ENCODE assay signal across 9 cellular contexts in genomic region chr15:88465633-88466219, GRCh38. TPM values are rescaled to one million over a fixed set of nuclear protein-coding genes. Genes with fewer than 3 reads are reported as not detected.
DNase-seq lines count a peak whose midpoint lies in the region; ATAC-seq, FAIRE-seq and TF ChIP-seq lines count a peak whose summit lies in the region.
"Had no signal": no experiment of that assay in that cellular context is flagged by ENCODE, and none has a peak within 500 bp of the region (broad histone marks: within the 10 kb centered on the region; RNA-seq: fewer than 3 reads in every experiment).

No MANE protein-coding gene starts in this region.

- peaks cover 62% of the 10 kb centered on the region for H3K79me2 ChIP-seq in PC-3 (ENCODE audit: low read length)

- DNase-seq in SKM-1 treated with dmso at 0.1 percent for 144 hours (lab: John Stamatoyannopoulos, UW; ENCODE audit: unreplicated experiment) (peak; percentile 9), SKM-1 (lab: John Stamatoyannopoulos, UW; ENCODE audit: unreplicated experiment) (no peak), PC-3 (peak; percentile 73), epithelial cell of proximal tubule (ENCODE audit: low read depth) (peak; percentile 83), renal cortical epithelial cell (ENCODE audit: low read depth) (peak; percentile 90), CD14-positive monocyte (ENCODE audit: low spot score) (no peak), nucleus accumbens (lab: John Stamatoyannopoulos, UW) (no peak), pancreas (no peak)
- DNase-seq: BE2C had no signal

- H3K27me3 ChIP-seq in PC-3 (ENCODE audit: low read length): no peaks in the 10 kb centered on the region
- no peaks in the 10 kb centered on the region for H3K27me3 ChIP-seq in pancreas
- H3K27me3 ChIP-seq: BE2C had no signal

- H3K9me3 ChIP-seq in PC-3 (ENCODE audit: low read length): no peaks in the 10 kb centered on the region
- H3K9me3 ChIP-seq in pancreas: no peaks in the 10 kb centered on the region
- H3K9me3 ChIP-seq: BE2C had no signal

- no peak overlapping the region for H3K4me3 Mint-ChIP-seq in CD14-positive monocyte

- peaks cover 39 to 46% of the 10 kb centered on the region in 2 donors for H3K36me3 Mint-ChIP-seq in CD14-positive monocyte

- H4K20me1 ChIP-seq in PC-3 (ENCODE audit: low read length): no peaks in the 10 kb centered on the region

- peaks cover 29% of the 10 kb centered on the region for H3K36me3 ChIP-seq in PC-3 (ENCODE audit: low read depth, low read length)
- H3K36me3 ChIP-seq in pancreas: peaks cover 0 to 23% (median 3%) of the 10 kb centered on the region in 3 donors

- WGBS in pancreas, 2 donors: 91 to 95% methylated on average over 4 of the region's 4 CpGs

- H3K4me3 ChIP-seq in PC-3 (ENCODE audit: low read length): peak overlapping the region; percentile 91
- H3K4me3 ChIP-seq in epithelial cell of proximal tubule (ENCODE audit: low read depth, low read length): peak overlapping the region; percentile 90
- no peak overlapping the region for H3K4me3 ChIP-seq in pancreas

- no peak for FAIRE-seq in pancreas (lab: Jason Lieb, UNC)

- peak overlapping the region; percentile 91 for H3K4me2 ChIP-seq in PC-3 (ENCODE audit: low read length)

- H3K27ac ChIP-seq in PC-3 (ENCODE audit: low read length) (peak overlapping the region; percentile 23), pancreas (no peak overlapping the region)

- H3K4me1 ChIP-seq in PC-3 (ENCODE audit: insufficient read depth, low read length) (peaks cover 21% of the 10 kb centered on the region), pancreas (peaks cover 7 to 21% (median 14%) of the 10 kb centered on the region in 3 donors)
- H3K4me1 ChIP-seq: BE2C had no signal

- H3K27ac Mint-ChIP-seq in CD14-positive monocyte: peak overlapping the region in 2 of 7 donors; percentile 8 to 68

- ATAC-seq in PC-3 (no peak), pancreas (no peak)

- H3K9ac ChIP-seq in PC-3 (ENCODE audit: low read length): no peak overlapping the region; the same call in 1 of the 2 replicates

- CTCF ChIA-PET in PC-3 (lab: Charles Lee): no interaction called here

- no peaks in the 10 kb centered on the region for H3F3A ChIP-seq in PC-3 (ENCODE audit: low read length, unreplicated experiment)

- POLR2A ChIA-PET in PC-3 (lab: Charles Lee; ENCODE audit: unreplicated experiment): no interaction called here

- no peak overlapping the region for H2AFZ ChIP-seq in PC-3 (ENCODE audit: low read length)

- H3K27me3 Mint-ChIP-seq in CD14-positive monocyte (ENCODE audit: low read depth in 3 of 3): no peaks in the 10 kb centered on the region

- BruUV-seq in PC-3 (replicated peaks; lab: Mats Ljungman, UMichigan): no TSS peak

- intact Hi-C loops in PC-3 (cut with micrococcal nuclease): loop anchor here (5.0 kb wide), 1 partner anchor 82 kb away; the partner anchor contains the start of gene DET1
- intact Hi-C loops in CD14-positive monocyte (cut with micrococcal nuclease): loop anchor here (5.0 to 10.0 kb wide), 3 partner anchors 82 to 1109 kb away; partner anchors contain the start of genes AEN (in 2 of the 2), DET1 (in 1 of the 2) and TICRR (in 1 of the 2)
- intact Hi-C loops in pancreas (cut with DNase I): no loop called here

- H3K9me3 Mint-ChIP-seq in CD14-positive monocyte: no peaks in the 10 kb centered on the region

- no peaks in the 10 kb centered on the region for H3K9me2 ChIP-seq in PC-3 (replicated peaks; ENCODE audit: low read length)

- H3K4me1 Mint-ChIP-seq in CD14-positive monocyte: peaks cover 20% of the 10 kb centered on the region

- TF ChIP-seq CTCF in PC-3 (conservative IDR thresholded peaks at IDR 0.05; ENCODE audit: low read depth, low read length): no peak
- no peak for TF ChIP-seq CTCF in epithelial cell of proximal tubule (conservative IDR thresholded peaks at IDR 0.05; ENCODE audit: low read depth, low read length)
- no peak for TF ChIP-seq CTCF in CD14-positive monocyte (IDR thresholded peaks at IDR 0.05)
- no peak for TF ChIP-seq CTCF in pancreas (IDR thresholded peaks at IDR 0.05)

RNA-seq across cellular contexts. Expression of gene MRPL46, which starts 1.5 kb away (rescaled TPM):
- total RNA-seq in PC-3 (2014; rRNA removed): 33.9 and 42.7 TPM in 2 replicates
- 30.4 and 34.7 TPM in 2 replicates for total RNA-seq in epithelial cell of proximal tubule
- 17.9 and 19.4 TPM in 2 replicates for total RNA-seq in renal cortical epithelial cell
- polyA plus RNA-seq in CD14-positive monocyte: 10 to 100 TPM; 17.0 to 20.3 TPM
- total RNA-seq in pancreas: 10 to 100 TPM in 2 of 6 donors, 1 to 10 TPM in 4; 6.2 to 10.6 (median 7.4) TPM
- polyA plus RNA-seq in pancreas: 10 to 100 TPM; 10.4 to 18.9 TPM

RNA-seq across cellular contexts. Expression of gene MRPS11, which starts 1.8 kb away (rescaled TPM):
- total RNA-seq in PC-3 (2014; rRNA removed): 76.0 and 92.7 TPM in 2 replicates
- 32.3 and 48.6 TPM in 2 replicates for total RNA-seq in epithelial cell of proximal tubule
- total RNA-seq in renal cortical epithelial cell: 28.1 and 35.4 TPM in 2 replicates
- polyA plus RNA-seq in CD14-positive monocyte: 10 to 100 TPM; 65.2 to 70.2 TPM
- total RNA-seq in pancreas: 10 to 100 TPM; 12.7 to 21.0 (median 16.0) TPM
- polyA plus RNA-seq in pancreas: 10 to 100 TPM; 20.2 to 29.5 TPM

Comparison
In these comparisons a context has a peak if more than half of its experiments do, and no peak if none do; other contexts are left out.
1. DNase-seq: peak in SKM-1 treated with dmso at 0.1 percent for 144 hours (single experiment), PC-3 (single experiment), epithelial cell of proximal tubule (single experiment) and renal cortical epithelial cell (single experiment); none in SKM-1 (single experiment), CD14-positive monocyte (single experiment), nucleus accumbens (0 of 56) and pancreas (0 of 6).
2. H3K4me3 ChIP-seq: peak in PC-3 (single experiment) and epithelial cell of proximal tubule (single experiment); none in pancreas (0 of 4).
3. intact Hi-C loops: an anchor here in PC-3 (5.0 kb wide) and CD14-positive monocyte (5.0 to 10.0 kb wide); none called in pancreas.